1 cellular context compared by ENCODE assay signal in the genomic region with DNA sequence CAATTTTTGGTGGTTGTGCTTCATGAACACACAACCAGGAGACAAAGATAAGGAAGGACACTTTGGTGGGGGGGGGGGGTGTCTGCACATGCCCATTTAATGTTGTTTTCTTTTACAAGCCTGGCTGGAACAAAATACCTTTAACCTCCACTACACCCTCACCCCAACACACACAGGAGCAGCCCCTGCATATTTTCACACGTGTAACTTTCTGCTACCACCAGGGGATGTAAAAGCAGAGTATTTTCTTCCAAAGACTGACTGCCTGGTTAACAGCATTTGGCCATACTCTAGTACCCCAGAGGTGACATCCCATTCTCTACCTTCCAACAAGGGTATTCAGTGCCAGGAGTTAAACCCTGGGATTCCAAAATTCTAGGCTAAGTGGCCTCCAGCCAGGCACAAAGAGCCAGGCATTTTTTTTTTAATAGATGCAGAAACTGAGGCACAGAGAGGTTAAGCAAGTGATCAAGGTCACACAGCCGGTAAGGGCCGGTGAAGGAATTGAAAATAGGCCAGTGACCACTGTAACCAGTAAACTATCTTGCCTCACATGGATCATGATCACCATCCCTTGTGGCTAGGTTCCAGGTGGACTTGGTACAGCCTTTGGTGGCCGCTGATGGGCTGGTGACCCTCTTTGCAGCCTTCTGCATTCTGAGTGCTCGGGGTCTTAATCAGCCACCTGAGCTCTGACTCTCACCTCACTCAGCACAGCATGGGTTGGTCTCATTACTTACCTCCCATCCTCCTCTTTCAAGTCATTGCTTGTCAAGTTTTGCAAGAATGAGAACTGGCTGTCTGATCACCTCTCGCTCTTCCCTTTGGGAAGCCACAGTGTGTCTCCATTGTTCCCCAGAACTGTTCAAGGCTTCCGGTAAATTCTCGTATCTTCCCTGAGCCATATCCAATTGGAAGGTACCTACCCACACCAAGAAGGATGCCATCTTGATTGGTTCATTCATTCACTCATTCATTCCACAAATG.
TF ChIP-seq lines count a peak whose summit lies in the region.

No MANE protein-coding gene starts in this region.

TF ChIP-seq in SK-N-SH, 30 proteins besides CTCF, POLR2A, EP300 and RAD21 (continued from another document):
- TF ChIP-seq, protein P1, sequence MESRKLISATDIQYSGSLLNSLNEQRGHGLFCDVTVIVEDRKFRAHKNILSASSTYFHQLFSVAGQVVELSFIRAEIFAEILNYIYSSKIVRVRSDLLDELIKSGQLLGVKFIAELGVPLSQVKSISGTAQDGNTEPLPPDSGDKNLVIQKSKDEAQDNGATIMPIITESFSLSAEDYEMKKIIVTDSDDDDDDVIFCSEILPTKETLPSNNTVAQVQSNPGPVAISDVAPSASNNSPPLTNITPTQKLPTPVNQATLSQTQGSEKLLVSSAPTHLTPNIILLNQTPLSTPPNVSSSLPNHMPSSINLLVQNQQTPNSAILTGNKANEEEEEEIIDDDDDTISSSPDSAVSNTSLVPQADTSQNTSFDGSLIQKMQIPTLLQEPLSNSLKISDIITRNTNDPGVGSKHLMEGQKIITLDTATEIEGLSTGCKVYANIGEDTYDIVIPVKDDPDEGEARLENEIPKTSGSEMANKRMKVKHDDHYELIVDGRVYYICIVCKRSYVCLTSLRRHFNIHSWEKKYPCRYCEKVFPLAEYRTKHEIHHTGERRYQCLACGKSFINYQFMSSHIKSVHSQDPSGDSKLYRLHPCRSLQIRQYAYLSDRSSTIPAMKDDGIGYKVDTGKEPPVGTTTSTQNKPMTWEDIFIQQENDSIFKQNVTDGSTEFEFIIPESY (IDR thresholded peaks at IDR 0.05; ENCODE audit: borderline replicate concordance, low read depth), result no peak
- TF ChIP-seq RFX5 (IDR thresholded peaks at IDR 0.05; ENCODE audit: low read length) (no peak), SIN3A (IDR thresholded peaks at IDR 0.05; ENCODE audit: borderline replicate concordance, low read depth, low read length) (no peak), POLR2AphosphoS5 (IDR thresholded peaks at IDR 0.05; ENCODE audit: low read depth, low read length) (no peak), GABPA (IDR thresholded peaks at IDR 0.05; ENCODE audit: low read depth) (no peak), ELF1 (IDR thresholded peaks at IDR 0.05) (no peak)
